Comparison of ENCODE assay signal across 8 cellular contexts in the genomic region with DNA sequence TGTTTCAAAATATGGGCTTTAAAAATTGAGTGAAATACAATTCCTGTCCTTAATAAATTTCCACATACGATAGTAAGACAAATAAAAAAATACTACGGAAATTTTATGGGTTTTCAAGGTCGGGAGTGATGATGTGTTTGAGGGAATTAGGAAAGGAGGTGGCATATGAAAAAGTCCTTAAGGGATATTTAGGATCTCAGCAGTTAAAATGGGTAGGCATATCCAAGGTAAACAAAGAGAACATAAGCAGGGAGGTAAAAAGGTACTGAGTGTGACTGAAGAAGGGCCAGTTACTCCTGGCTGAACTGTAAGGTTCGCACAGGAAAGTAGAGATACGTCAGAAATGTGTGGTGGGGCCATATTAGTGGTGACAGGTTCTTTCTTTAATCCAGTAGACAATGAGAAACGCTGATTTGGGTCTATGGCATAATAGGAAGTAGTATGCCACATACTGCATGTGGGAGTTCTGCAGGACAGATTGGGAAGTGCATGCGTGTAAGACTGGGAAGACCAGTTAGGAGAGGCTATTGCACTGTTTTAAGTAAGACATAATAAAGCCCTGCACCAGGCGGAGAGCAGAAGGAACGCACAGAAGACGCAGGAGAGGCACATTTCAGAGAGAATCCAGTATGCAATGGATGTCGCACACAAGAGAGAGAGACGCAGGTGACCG. TPM values are rescaled to one million over a fixed set of nuclear protein-coding genes. Genes with fewer than 3 reads are reported as not detected.
DNase-seq lines count a peak whose midpoint lies in the region; ATAC-seq and TF ChIP-seq lines count a peak whose summit lies in the region.

No MANE protein-coding gene starts in this region.

- H3K4me1 ChIP-seq in body of pancreas, result peaks cover 16% of the 10 kb centered on the region

- H3K9me3 ChIP-seq in body of pancreas (no peaks in the 10 kb centered on the region), iPS-18c (ENCODE audit: control insufficient read depth, insufficient read depth, low read length) (no peaks in the 10 kb centered on the region)

- intact Hi-C loops in body of pancreas (cut with DNase I), result loop anchor here (10.0 kb wide), 1 partner anchor 421 kb away; no protein-coding TSS in a partner anchor

- H3K27ac ChIP-seq in body of pancreas, result peak overlapping the region; percentile 80 to 96 (median 94)

- no peaks in the 10 kb centered on the region for H3K27me3 ChIP-seq in body of pancreas

- TF ChIP-seq CTCF in body of pancreas (IDR thresholded peaks at IDR 0.05), result peak in 6 of 7 experiments; percentile 19 to 77 (median 58)

- ATAC-seq in HG02885 (IDR thresholded peaks at IDR 0.05; ENCODE audit: poor library complexity, unreplicated experiment), result peak; percentile 0
- peak; percentile 57 for ATAC-seq in body of pancreas
- ATAC-seq in HG02798 (IDR thresholded peaks at IDR 0.05; ENCODE audit: poor library complexity, unreplicated experiment), result no peak

- TF ChIP-seq POLR2A in body of pancreas (IDR thresholded peaks at IDR 0.05), result no peak

- H3K4me3 ChIP-seq in body of pancreas (peak overlapping the region; percentile 70 to 83), iPS-18c (ENCODE audit: insufficient read depth, low read depth, low read length) (peak overlapping the region; percentile 66), skeletal muscle cell (ENCODE audit: low read depth, low read length) (peak overlapping the region; percentile 70)

- WGBS in body of pancreas, 2 donors, result 4 to 7% methylated on average over 13 of the region's 13 CpGs

- peak; percentile 47 for DNase-seq in GM04504 (ENCODE audit: low read depth)
- peak; percentile 38 to 81 for DNase-seq in NCI-H524 (lab: John Stamatoyannopoulos, UW)
- peak; percentile 51 to 67 (median 58) for DNase-seq in body of pancreas
- DNase-seq in skeletal muscle cell (ENCODE audit: low read depth), result peak; percentile 77
- DNase-seq in activated naive CD4-positive, alpha-beta T cell treated with Interleukin-2 at 50 U/mL for 16 hours, result no peak

- H3K36me3 ChIP-seq in body of pancreas (replicated peaks in 1 of 2; ENCODE audit: insufficient read depth in 1 of 2, low read depth in 2 of 2), result no peaks in the 10 kb centered on the region

RNA-seq across cellular contexts. Expression of a gene that starts 0.9 kb away (rescaled TPM):
- total RNA-seq in body of pancreas, result 1 to 10 TPM; 5.9 to 8.3 TPM
